ENCODE assay signal across 1 cellular context in genomic region chr21:34670220-34670961, GRCh38.
A peak's percentile ranks its signal among the peaks of the same experiment; 100 is the strongest.
TF ChIP-seq lines count a peak whose summit lies in the region.

No MANE protein-coding gene starts in this region.

TF ChIP-seq in HepG2, 621 proteins besides CTCF, POLR2A, EP300 and RAD21 (continues in another document):
- TF ChIP-seq ZHX2 (IDR thresholded peaks at IDR 0.05; ENCODE audit: low read depth), result no peak
- TF ChIP-seq ZHX2 (CRISPR knock-in tag; IDR thresholded peaks at IDR 0.05; ENCODE audit: borderline replicate concordance), result no peak
- TF ChIP-seq SNAI1 (CRISPR knock-in tag; IDR thresholded peaks at IDR 0.05; ENCODE audit: borderline replicate concordance), result no peak
- TF ChIP-seq RNF219 (CRISPR knock-in tag; IDR thresholded peaks at IDR 0.05), result no peak
- TF ChIP-seq ZNF318 (CRISPR knock-in tag; IDR thresholded peaks at IDR 0.05), result no peak
- no peak for TF ChIP-seq KLF11 (CRISPR knock-in tag; IDR thresholded peaks at IDR 0.05)
- TF ChIP-seq ZFP36L1 (CRISPR knock-in tag; IDR thresholded peaks at IDR 0.05), result no peak
- TF ChIP-seq ZGPAT (CRISPR knock-in tag; IDR thresholded peaks at IDR 0.05), result no peak
- no peak for TF ChIP-seq NKX3-1 (CRISPR knock-in tag; IDR thresholded peaks at IDR 0.05)
- no peak for TF ChIP-seq ETV5 (CRISPR knock-in tag; IDR thresholded peaks at IDR 0.05; ENCODE audit: borderline replicate concordance)
- peak; percentile 29; the same call in 1 of the 2 replicates for TF ChIP-seq KDM5B (CRISPR knock-in tag; IDR thresholded peaks at IDR 0.05; ENCODE audit: borderline replicate concordance)
- TF ChIP-seq IRF2 (CRISPR knock-in tag; IDR thresholded peaks at IDR 0.05), result no peak
- TF ChIP-seq MAX (IDR thresholded peaks at IDR 0.05), result no peak
- no peak for TF ChIP-seq ZNF280D (CRISPR knock-in tag; IDR thresholded peaks at IDR 0.05)
- no peak for TF ChIP-seq STAT6 (CRISPR knock-in tag; IDR thresholded peaks at IDR 0.05; ENCODE audit: borderline replicate concordance)
- no peak for TF ChIP-seq AGO2 (optimal IDR thresholded peaks at IDR 0.05; ENCODE audit: low read depth, low read length)
- TF ChIP-seq ZNF30 (CRISPR knock-in tag; IDR thresholded peaks at IDR 0.05), result no peak
- no peak for TF ChIP-seq FOSL1 (CRISPR knock-in tag; IDR thresholded peaks at IDR 0.05; ENCODE audit: borderline replicate concordance)
- TF ChIP-seq GABPB1 (CRISPR knock-in tag; IDR thresholded peaks at IDR 0.05), result peak; percentile 15; the same call in 1 of the 2 replicates
- no peak for TF ChIP-seq RBM39 (IDR thresholded peaks at IDR 0.05; ENCODE audit: low read depth, low read length, poor library complexity, severe bottlenecking)
- TF ChIP-seq ZFP1 (CRISPR knock-in tag; IDR thresholded peaks at IDR 0.05), result no peak
- TF ChIP-seq PHF5A (CRISPR knock-in tag; IDR thresholded peaks at IDR 0.05; ENCODE audit: low read depth, unreplicated experiment), result no peak
- no peak for TF ChIP-seq ARNT2 (CRISPR knock-in tag; IDR thresholded peaks at IDR 0.05; ENCODE audit: low read depth)
- TF ChIP-seq GRHL1 (CRISPR knock-in tag; conservative IDR thresholded peaks at IDR 0.05), result no peak
- TF ChIP-seq EZH2 (conservative IDR thresholded peaks at IDR 0.05; ENCODE audit: low read depth, low read length), result peak; percentile 57; the same call in 1 of the 2 replicates
- peak; percentile 74 for TF ChIP-seq ZNF263 (CRISPR knock-in tag; IDR thresholded peaks at IDR 0.05)
- TF ChIP-seq MEIS1 (CRISPR knock-in tag; IDR thresholded peaks at IDR 0.05; ENCODE audit: borderline replicate concordance), result no peak
- TF ChIP-seq ZNF777 (CRISPR knock-in tag; IDR thresholded peaks at IDR 0.05), result peak; percentile 48; the same call in 1 of the 2 replicates
